ENCODE assay signal across 10 cellular contexts in the genomic region with DNA sequence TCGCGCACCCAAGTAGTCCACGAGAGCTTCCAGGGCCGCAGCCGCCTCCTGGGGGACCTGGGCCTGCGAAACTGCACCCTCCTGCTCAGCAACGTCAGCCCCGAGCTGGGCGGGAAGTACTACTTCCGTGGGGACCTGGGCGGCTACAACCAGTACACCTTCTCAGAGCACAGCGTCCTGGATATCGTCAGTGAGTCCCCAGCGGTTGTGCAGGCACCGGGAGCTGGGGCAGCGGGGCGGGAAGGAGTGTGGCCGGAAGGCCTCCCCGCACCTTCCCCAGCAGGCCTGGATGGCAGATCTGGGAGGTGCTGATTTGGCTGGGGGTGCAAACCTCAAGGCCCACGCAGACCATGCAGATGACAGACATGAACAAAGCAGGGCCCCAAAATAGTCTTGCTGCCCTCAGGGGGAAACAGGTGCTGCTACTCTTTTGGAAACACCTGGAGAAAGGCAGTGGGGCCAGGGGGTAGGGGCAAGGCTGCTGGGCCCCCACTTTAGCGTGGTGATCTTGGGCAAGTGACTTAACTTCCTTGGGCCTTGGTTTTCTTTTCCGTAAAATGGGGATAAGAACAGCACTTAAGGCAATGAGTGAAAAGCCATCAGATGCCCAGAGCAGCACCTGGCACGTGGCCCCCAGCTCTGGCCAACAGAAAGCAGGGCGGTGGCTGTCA. TPM values are rescaled to one million over a fixed set of nuclear protein-coding genes. Genes with fewer than 3 reads are reported as not detected.
DNase-seq lines count a peak whose midpoint lies in the region; ATAC-seq and TF ChIP-seq lines count a peak whose summit lies in the region.
"Had no signal": no experiment of that assay in that cellular context is flagged by ENCODE, and none has a peak within 500 bp of the region (broad histone marks: within the 10 kb centered on the region; RNA-seq: fewer than 3 reads in every experiment).

No MANE protein-coding gene starts in this region.

- no peaks in the 10 kb centered on the region for H3K9me3 Mint-ChIP-seq in activated T-helper 17 cell treated with anti-CD3 and anti-CD28 coated beads, Interleukin-2, amount 50 U/mL, for 72 hours
- H3K9me3 Mint-ChIP-seq in HFFc6 = no peaks in the 10 kb centered on the region
- H3K9me3 Mint-ChIP-seq: brain had no signal

- H3K27ac Mint-ChIP-seq in activated T-helper 17 cell treated with anti-CD3 and anti-CD28 coated beads, Interleukin-2, amount 50 U/mL, for 72 hours = no peak overlapping the region
- H3K27ac Mint-ChIP-seq in HFFc6 = no peak overlapping the region
- H3K27ac Mint-ChIP-seq: brain had no signal

- H3K4me3 Mint-ChIP-seq in activated T-helper 17 cell treated with anti-CD3 and anti-CD28 coated beads, Interleukin-2, amount 50 U/mL, for 72 hours = peak overlapping the region; percentile 10
- H3K4me3 Mint-ChIP-seq in HFFc6 = no peak overlapping the region
- H3K4me3 Mint-ChIP-seq: brain had no signal

- peak; percentile 49 for ATAC-seq in GM19043 (IDR thresholded peaks at IDR 0.05; ENCODE audit: low read depth, unreplicated experiment)
- peak; percentile 60 for ATAC-seq in activated T-helper 17 cell treated with anti-CD3 and anti-CD28 coated beads, Interleukin-2, amount 50 U/mL, for 72 hours (replicated peaks)
- no peak for ATAC-seq in HG02970 (IDR thresholded peaks at IDR 0.05; ENCODE audit: low FRiP score, unreplicated experiment)
- no peak for ATAC-seq in GM19463 (IDR thresholded peaks at IDR 0.05; ENCODE audit: unreplicated experiment)
- ATAC-seq: gastroesophageal sphincter had no signal

- H3K27me3 Mint-ChIP-seq in activated T-helper 17 cell treated with anti-CD3 and anti-CD28 coated beads, Interleukin-2, amount 50 U/mL, for 72 hours = no peaks in the 10 kb centered on the region
- peaks cover 18% of the 10 kb centered on the region for H3K27me3 Mint-ChIP-seq in HFFc6 (ENCODE audit: insufficient read depth)
- H3K27me3 Mint-ChIP-seq: brain had no signal

- TF ChIP-seq CTCF in HFFc6 (IDR thresholded peaks at IDR 0.05) = no peak

- no peaks in the 10 kb centered on the region for H3K36me3 Mint-ChIP-seq in activated T-helper 17 cell treated with anti-CD3 and anti-CD28 coated beads, Interleukin-2, amount 50 U/mL, for 72 hours (ENCODE audit: low read depth)
- no peaks in the 10 kb centered on the region for H3K36me3 Mint-ChIP-seq in HFFc6 (ENCODE audit: low read depth)
- H3K36me3 Mint-ChIP-seq: brain had no signal

- peak; percentile 13 for DNase-seq in OCI-M1 (lab: John Stamatoyannopoulos, UW)
- peak; percentile 29 for DNase-seq in stimulated activated CD4-positive, alpha-beta T cell treated with anti-CD3 and anti-CD28 coated beads, Interleukin-1b, Interleukin-23, amount 100 ng/mL, for 48 hours
- no peak for DNase-seq in HFFc6
- no peak for DNase-seq in NCI-H1694 (lab: John Stamatoyannopoulos, UW)

- H3K4me1 Mint-ChIP-seq in activated T-helper 17 cell treated with anti-CD3 and anti-CD28 coated beads, Interleukin-2, amount 50 U/mL, for 72 hours = no peaks in the 10 kb centered on the region
- no peaks in the 10 kb centered on the region for H3K4me1 Mint-ChIP-seq in HFFc6 (ENCODE audit: low read depth)
- H3K4me1 Mint-ChIP-seq: brain had no signal

RNA-seq across cellular contexts. Expression of gene MAG, which starts 4.0 kb away (rescaled TPM):
- total RNA-seq in activated T-helper 17 cell treated with anti-CD3 and anti-CD28 coated beads, Interleukin-2, amount 50 U/mL, for 72 hours = under 1 TPM; 0.24 to 0.50 TPM
- not detected for total RNA-seq in HFFc6 (2021; fragmentation: NEBNext Ultra II Directional; extraction: Animal tissue kit (Norgen Biotek cat#: 25700))

RNA-seq across cellular contexts. Expression of gene HAMP, which starts 13.6 kb away (rescaled TPM):
- under 1 TPM; 0.11 to 0.22 TPM for total RNA-seq in activated T-helper 17 cell treated with anti-CD3 and anti-CD28 coated beads, Interleukin-2, amount 50 U/mL, for 72 hours
- not detected for total RNA-seq in HFFc6 (2021; fragmentation: NEBNext Ultra II Directional; extraction: Animal tissue kit (Norgen Biotek cat#: 25700))
- total RNA-seq: gastroesophageal sphincter had no signal

RNA-seq across cellular contexts. Expression of gene USF2, which starts 27.2 kb away (rescaled TPM):
- 100 to 1,000 TPM; 109 to 121 TPM for total RNA-seq in activated T-helper 17 cell treated with anti-CD3 and anti-CD28 coated beads, Interleukin-2, amount 50 U/mL, for 72 hours
- 10 to 100 TPM; 66.0 to 78.1 (median 71.4) TPM for total RNA-seq in HFFc6 (2021; fragmentation: NEBNext Ultra II Directional; extraction: Animal tissue kit (Norgen Biotek cat#: 25700))

RNA-seq across cellular contexts. Expression of gene CD22, which starts 33.1 kb away (rescaled TPM):
- total RNA-seq in activated T-helper 17 cell treated with anti-CD3 and anti-CD28 coated beads, Interleukin-2, amount 50 U/mL, for 72 hours = 10 to 100 TPM in 1 of 2 donors, 1 to 10 TPM in 1; 5.3 to 11.7 TPM
- under 1 TPM in 4 of 6 experiments, not detected in 2; 0.24 to 0.59 (median 0.57) TPM for total RNA-seq in HFFc6 (2021; fragmentation: NEBNext Ultra II Directional; extraction: Animal tissue kit (Norgen Biotek cat#: 25700))

RNA-seq across cellular contexts. Expression of gene LSR, which starts 47.1 kb away (rescaled TPM):
- total RNA-seq in activated T-helper 17 cell treated with anti-CD3 and anti-CD28 coated beads, Interleukin-2, amount 50 U/mL, for 72 hours = 10 to 100 TPM; 19.1 to 38.0 TPM
- total RNA-seq in HFFc6 (2021; fragmentation: NEBNext Ultra II Directional; extraction: Animal tissue kit (Norgen Biotek cat#: 25700)) = 1 to 10 TPM; 1.7 to 3.3 (median 2.3) TPM

Comparison
In these comparisons a context has a peak if more than half of its experiments do, and no peak if none do; other contexts are left out.
1. ATAC-seq: peak in GM19043 (single experiment) and activated T-helper 17 cell treated with anti-CD3 and anti-CD28 coated beads, Interleukin-2, amount 50 U/mL, for 72 hours (single experiment); none in HG02970 (single experiment) and GM19463 (single experiment).
2. DNase-seq: peak in OCI-M1 (single experiment) and stimulated activated CD4-positive, alpha-beta T cell treated with anti-CD3 and anti-CD28 coated beads, Interleukin-1b, Interleukin-23, amount 100 ng/mL, for 48 hours (single experiment); none in HFFc6 (single experiment) and NCI-H1694 (single experiment).